In genomic region chr10:73226663-73227062, GRCh38 we compare ENCODE assay signal across 8 cellular contexts.
"Had no signal": no experiment of that assay in that cellular context is flagged by ENCODE, and none has a peak within 500 bp of the region (broad histone marks: within the 10 kb centered on the region; RNA-seq: fewer than 3 reads in every experiment).

No MANE protein-coding gene starts in this region.

- DNase-seq: H9, HCEC 1CT, KG1 had no signal

- H3K4me2 ChIP-seq: GM23338 had no signal

- H3K4me3 ChIP-seq: GM23338 had no signal

- ATAC-seq: GM23338, HepG2 had no signal

- FAIRE-seq: H1, H54, HepG2 had no signal

- H2AFZ ChIP-seq: GM23338 had no signal

- H3K27ac ChIP-seq: HL-60 had no signal
